ENCODE assay signal across 15 cellular contexts in the genomic region with DNA sequence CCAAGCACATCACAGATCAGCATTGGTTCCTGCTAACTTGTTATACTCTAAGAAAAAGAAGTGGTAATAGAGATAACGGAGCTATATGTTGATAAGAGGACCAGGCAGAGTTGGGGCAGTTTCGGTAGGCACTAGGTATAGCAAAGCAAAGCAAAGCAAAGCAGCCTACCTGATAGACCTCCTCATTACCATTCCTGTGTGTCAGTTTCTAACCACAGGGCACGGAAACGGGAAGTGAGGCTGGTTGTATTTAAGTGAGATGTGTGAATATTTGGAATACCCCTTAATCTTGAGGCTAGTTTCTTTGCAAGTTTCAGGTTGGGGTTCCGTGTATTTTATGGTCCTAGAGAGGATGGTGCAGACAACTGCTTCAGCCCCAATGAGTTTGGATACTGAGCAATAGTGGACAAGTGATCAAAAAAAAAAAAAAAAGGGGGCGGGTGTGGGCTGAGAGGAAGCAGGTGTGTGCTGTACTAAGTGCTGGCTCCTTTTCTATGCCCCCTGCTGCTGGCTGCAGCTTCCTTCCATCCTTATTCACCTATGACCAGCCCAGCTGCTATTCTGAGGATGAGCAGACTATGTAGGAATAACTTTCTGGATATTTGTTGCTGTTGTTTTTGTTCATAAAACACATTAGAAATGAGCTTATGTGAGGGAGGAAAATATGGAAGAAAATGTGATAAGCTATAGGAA.
A peak's percentile ranks its signal among the peaks of the same experiment; 100 is the strongest.
DNase-seq lines count a peak whose midpoint lies in the region; ATAC-seq, FAIRE-seq and TF ChIP-seq lines count a peak whose summit lies in the region.
"Had no signal": no experiment of that assay in that cellular context is flagged by ENCODE, and none has a peak within 500 bp of the region (broad histone marks: within the 10 kb centered on the region; RNA-seq: fewer than 3 reads in every experiment).

No MANE protein-coding gene starts in this region.

- no peak for TF ChIP-seq RAD21 in GM12878 (IDR thresholded peaks at IDR 0.05; ENCODE audit: insufficient read depth, low read depth, low read length)

- H3K4me2 ChIP-seq in GM12878 (ENCODE audit: control insufficient read depth, insufficient read depth) (no peak overlapping the region), smooth muscle cell (no peak overlapping the region)
- H3K4me2 ChIP-seq: BLaER1 had no signal

- H4K20me1 ChIP-seq in GM12878 (ENCODE audit: control insufficient read depth, insufficient read depth) (no peaks in the 10 kb centered on the region), smooth muscle cell (ENCODE audit: low read depth) (no peaks in the 10 kb centered on the region)
- H4K20me1 ChIP-seq: BLaER1 had no signal

- RAD21 ChIA-PET in GM12878 (lab: Charles Lee; ENCODE audit: unreplicated experiment): no interaction called here

- intact Hi-C loops in GM12878 (cut with micrococcal nuclease; ENCODE audit: unreplicated experiment): no loop called here

- H3K4me1 ChIP-seq in GM12878 (ENCODE audit: control insufficient read depth, insufficient read depth, low read length) (no peaks in the 10 kb centered on the region), smooth muscle cell (ENCODE audit: low read depth) (no peaks in the 10 kb centered on the region)
- H3K4me1 ChIP-seq: BLaER1, HAP-1 had no signal

- POLR2A ChIA-PET in GM12878 (lab: Charles Lee): no interaction called here

- in situ Hi-C loops in GM12878 (cut with MboI): no loop called here

- TF ChIP-seq CTCF in GM12878 (IDR thresholded peaks at IDR 0.05 in 2 of 3, conservative IDR thresholded peaks at IDR 0.05 in 1 of 3; ENCODE audit: control insufficient read depth in 2 of 3, extremely low read depth in 1 of 3, insufficient read depth in 1 of 3, low read depth in 3 of 3, low read length in 3 of 3) (no peak), smooth muscle cell (IDR thresholded peaks at IDR 0.05; ENCODE audit: borderline replicate concordance, insufficient read depth, poor library complexity, severe bottlenecking) (no peak)

- H3F3A ChIP-seq in smooth muscle cell (ENCODE audit: low read depth): no peaks in the 10 kb centered on the region

- H3K79me2 ChIP-seq in GM12878 (ENCODE audit: control insufficient read depth, insufficient read depth, low read length) (no peaks in the 10 kb centered on the region), smooth muscle cell (ENCODE audit: low read depth) (no peaks in the 10 kb centered on the region)

- no peak for TF ChIP-seq POLR2A in GM12878 (IDR thresholded peaks at IDR 0.05; ENCODE audit: low read depth, low read length)

- ATAC-seq in HG02678 (IDR thresholded peaks at IDR 0.05; ENCODE audit: unreplicated experiment): peak; percentile 55
- peak; percentile 24; the same call in 1 of the 3 replicates for ATAC-seq in GM12878
- ATAC-seq: PC-3 had no signal

- CTCF ChIA-PET in GM12878 (lab: Yijun Ruan, JAX): interaction anchor here (1.8 kb wide), 1 partner anchor 42 kb away, joined by 3 read pairs; no protein-coding TSS in a partner anchor

- no peak overlapping the region for H3K9ac ChIP-seq in GM12878 (ENCODE audit: control insufficient read depth, insufficient read depth, low read length)
- H3K9ac ChIP-seq in smooth muscle cell (ENCODE audit: low read depth): no peak overlapping the region
- H3K9ac ChIP-seq: BLaER1 had no signal

- H3K4me3 ChIP-seq in GM12878: no peak overlapping the region
- H3K4me3 ChIP-seq in smooth muscle cell: no peak overlapping the region
- H3K4me3 ChIP-seq: BLaER1, HAP-1 had no signal

- H3K27me3 ChIP-seq in GM12878 (replicated peaks in 1 of 2; ENCODE audit: control insufficient read depth in 2 of 2, insufficient read depth in 2 of 2, low read length in 1 of 2): no peaks in the 10 kb centered on the region
- H3K27me3 ChIP-seq in smooth muscle cell (ENCODE audit: low read depth): peaks cover 53% of the 10 kb centered on the region
- H3K27me3 ChIP-seq: BLaER1 had no signal

- H2AFZ ChIP-seq in GM12878 (ENCODE audit: control insufficient read depth, low read depth, low read length) (no peak overlapping the region), smooth muscle cell (ENCODE audit: low read depth) (no peak overlapping the region)

- no peaks in the 10 kb centered on the region for H3K9me3 ChIP-seq in GM12878 (replicated peaks; ENCODE audit: control insufficient read depth, insufficient read depth, low read length)
- no peaks in the 10 kb centered on the region for H3K9me3 ChIP-seq in smooth muscle cell (replicated peaks; ENCODE audit: low read depth)
- H3K9me3 ChIP-seq: BLaER1, HAP-1 had no signal

- no peaks in the 10 kb centered on the region for H3K36me3 ChIP-seq in GM12878 (ENCODE audit: control insufficient read depth in 2 of 2, insufficient read depth in 2 of 2, low read length in 1 of 2)
- H3K36me3 ChIP-seq in smooth muscle cell (ENCODE audit: low read depth): no peaks in the 10 kb centered on the region
- H3K36me3 ChIP-seq: BLaER1, HAP-1 had no signal

- no TSS peak for BruUV-seq in GM12878 (replicated peaks; lab: Mats Ljungman, UMichigan)

- TF ChIP-seq EP300 in GM12878 (IDR thresholded peaks at IDR 0.05; ENCODE audit: borderline replicate concordance in 1 of 2, control insufficient read depth in 1 of 2, low read depth in 2 of 2, low read length in 2 of 2): no peak

- peak; percentile 20 for DNase-seq in DMS53 treated with DMSO at 0.1 percent for 48 hours (lab: John Stamatoyannopoulos, UW; ENCODE audit: unreplicated experiment)
- peak; percentile 39 for DNase-seq in NCI-H510A treated with DMSO at 0.1 percent for 48 hours (lab: John Stamatoyannopoulos, UW)
- DNase-seq in GM12878 (ENCODE audit: low read depth, low spot score): no peak
- no peak for DNase-seq in NCI-H1694 (lab: John Stamatoyannopoulos, UW)
- DNase-seq in smooth muscle cell (lab: John Stamatoyannopoulos, UW; ENCODE audit: unreplicated experiment): no peak
- DNase-seq in activated CD4-positive, alpha-beta T cell treated with anti-CD3 and anti-CD28 coated beads for 4 hours: no peak
- DNase-seq: CD8-positive, alpha-beta memory T cell; IMR-90; NCI-H1436 treated with DMSO at 0.1 percent for 48 hours; PC-3; T-helper 9 cell had no signal

- no peak overlapping the region for H3K27ac ChIP-seq in GM12878 (ENCODE audit: control insufficient read depth, insufficient read depth)
- no peak overlapping the region for H3K27ac ChIP-seq in smooth muscle cell (ENCODE audit: low read depth)
- H3K27ac ChIP-seq: BLaER1 had no signal

- SMC1A ChIA-PET in GM12878 (lab: Charles Lee; ENCODE audit: uncharacterized antibody, unreplicated experiment): no interaction called here

- 2% methylated on average over 6 of the region's 6 CpGs for WGBS in GM12878 (ENCODE audit: insufficient coverage, insufficient replicate concordance, low lambda C conversion rate, missing lambda C conversion rate)
- 70% methylated on average over 6 of the region's 6 CpGs for WGBS in smooth muscle cell (ENCODE audit: low lambda C conversion rate)

- FAIRE-seq in GM12878 (lab: Jason Lieb, UNC): no peak
- FAIRE-seq: GM18507 had no signal

TF ChIP-seq in GM12878, 131 proteins besides CTCF, POLR2A, EP300 and RAD21:
- TF ChIP-seq RBBP5 (conservative IDR thresholded peaks at IDR 0.05): no peak
- TF ChIP-seq SIN3A (IDR thresholded peaks at IDR 0.05; ENCODE audit: low read depth, low read length): no peak
- TF ChIP-seq, protein P1, sequence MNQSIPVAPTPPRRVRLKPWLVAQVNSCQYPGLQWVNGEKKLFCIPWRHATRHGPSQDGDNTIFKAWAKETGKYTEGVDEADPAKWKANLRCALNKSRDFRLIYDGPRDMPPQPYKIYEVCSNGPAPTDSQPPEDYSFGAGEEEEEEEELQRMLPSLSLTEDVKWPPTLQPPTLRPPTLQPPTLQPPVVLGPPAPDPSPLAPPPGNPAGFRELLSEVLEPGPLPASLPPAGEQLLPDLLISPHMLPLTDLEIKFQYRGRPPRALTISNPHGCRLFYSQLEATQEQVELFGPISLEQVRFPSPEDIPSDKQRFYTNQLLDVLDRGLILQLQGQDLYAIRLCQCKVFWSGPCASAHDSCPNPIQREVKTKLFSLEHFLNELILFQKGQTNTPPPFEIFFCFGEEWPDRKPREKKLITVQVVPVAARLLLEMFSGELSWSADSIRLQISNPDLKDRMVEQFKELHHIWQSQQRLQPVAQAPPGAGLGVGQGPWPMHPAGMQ (IDR thresholded peaks at IDR 0.05; ENCODE audit: borderline replicate concordance): no peak
- TF ChIP-seq, protein P2, sequence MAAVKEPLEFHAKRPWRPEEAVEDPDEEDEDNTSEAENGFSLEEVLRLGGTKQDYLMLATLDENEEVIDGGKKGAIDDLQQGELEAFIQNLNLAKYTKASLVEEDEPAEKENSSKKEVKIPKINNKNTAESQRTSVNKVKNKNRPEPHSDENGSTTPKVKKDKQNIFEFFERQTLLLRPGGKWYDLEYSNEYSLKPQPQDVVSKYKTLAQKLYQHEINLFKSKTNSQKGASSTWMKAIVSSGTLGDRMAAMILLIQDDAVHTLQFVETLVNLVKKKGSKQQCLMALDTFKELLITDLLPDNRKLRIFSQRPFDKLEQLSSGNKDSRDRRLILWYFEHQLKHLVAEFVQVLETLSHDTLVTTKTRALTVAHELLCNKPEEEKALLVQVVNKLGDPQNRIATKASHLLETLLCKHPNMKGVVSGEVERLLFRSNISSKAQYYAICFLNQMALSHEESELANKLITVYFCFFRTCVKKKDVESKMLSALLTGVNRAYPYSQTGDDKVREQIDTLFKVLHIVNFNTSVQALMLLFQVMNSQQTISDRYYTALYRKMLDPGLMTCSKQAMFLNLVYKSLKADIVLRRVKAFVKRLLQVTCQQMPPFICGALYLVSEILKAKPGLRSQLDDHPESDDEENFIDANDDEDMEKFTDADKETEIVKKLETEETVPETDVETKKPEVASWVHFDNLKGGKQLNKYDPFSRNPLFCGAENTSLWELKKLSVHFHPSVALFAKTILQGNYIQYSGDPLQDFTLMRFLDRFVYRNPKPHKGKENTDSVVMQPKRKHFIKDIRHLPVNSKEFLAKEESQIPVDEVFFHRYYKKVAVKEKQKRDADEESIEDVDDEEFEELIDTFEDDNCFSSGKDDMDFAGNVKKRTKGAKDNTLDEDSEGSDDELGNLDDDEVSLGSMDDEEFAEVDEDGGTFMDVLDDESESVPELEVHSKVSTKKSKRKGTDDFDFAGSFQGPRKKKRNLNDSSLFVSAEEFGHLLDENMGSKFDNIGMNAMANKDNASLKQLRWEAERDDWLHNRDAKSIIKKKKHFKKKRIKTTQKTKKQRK (IDR thresholded peaks at IDR 0.05; ENCODE audit: low read depth, low read length): no peak
- no peak for TF ChIP-seq GATAD2B (conservative IDR thresholded peaks at IDR 0.05; ENCODE audit: low read depth)
- no peak for TF ChIP-seq RELA (IDR thresholded peaks at IDR 0.05; ENCODE audit: borderline replicate concordance, partially characterized antibody)
- TF ChIP-seq NR2F1 (conservative IDR thresholded peaks at IDR 0.05): no peak
- no peak for TF ChIP-seq SUZ12 (IDR thresholded peaks at IDR 0.05; ENCODE audit: unreplicated experiment)
TF ChIP-seq in GM12878: peak in this region for 0.

Comparison
In these comparisons a context has a peak if more than half of its experiments do, and no peak if none do; other contexts are left out.
1. DNase-seq: peak in DMS53 treated with DMSO at 0.1 percent for 48 hours (single experiment) and NCI-H510A treated with DMSO at 0.1 percent for 48 hours (single experiment); none in GM12878 (single experiment), NCI-H1694 (single experiment), smooth muscle cell (single experiment) and activated CD4-positive, alpha-beta T cell treated with anti-CD3 and anti-CD28 coated beads for 4 hours (0 of 2).